Comparison of ENCODE assay signal across 34 cellular contexts in the genomic region with DNA sequence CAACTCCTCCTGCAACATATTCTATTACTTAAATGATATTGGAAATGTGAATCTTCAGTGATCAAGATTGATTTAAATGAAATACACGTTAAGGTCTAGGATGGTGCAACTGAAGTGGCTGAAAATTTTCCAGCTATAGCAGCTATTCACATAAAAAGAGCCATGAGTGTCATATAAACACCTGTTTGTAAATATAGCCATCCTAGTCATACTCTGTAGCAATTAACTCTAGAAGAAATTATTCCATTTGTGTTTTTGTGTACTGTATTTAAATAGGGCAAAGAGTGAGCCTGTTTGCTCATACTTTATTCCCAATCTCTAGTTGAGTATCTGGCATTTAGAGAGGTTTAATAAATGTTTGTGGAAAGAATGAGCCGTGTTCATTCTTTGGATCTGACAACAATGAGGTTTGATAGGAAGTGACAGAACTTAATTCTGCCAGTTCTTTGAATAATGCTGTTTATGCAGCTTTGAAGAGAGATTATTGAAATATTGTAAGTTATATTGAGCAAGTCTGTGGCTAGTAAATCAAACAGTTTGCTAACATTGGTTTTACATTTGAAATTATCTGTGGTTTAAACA.
"Had no signal": no experiment of that assay in that cellular context is flagged by ENCODE, and none has a peak within 500 bp of the region (broad histone marks: within the 10 kb centered on the region; RNA-seq: fewer than 3 reads in every experiment).

No MANE protein-coding gene starts in this region.

- H3K4me3 Mint-ChIP-seq: activated naive CD8-positive, alpha-beta T cell treated with anti-CD3 and anti-CD28 coated beads, Interleukin-2, amount 10 ng/mL, durations not matched to agents 7 days and 5 days; endodermal cell; nephron progenitor cell; stimulated activated naive CD8-positive, alpha-beta T cell treated with anti-CD3 and anti-CD28 coated beads, Interleukin-15, Interleukin-2, amounts not matched to agents 100 ng/mL and 50 ng/mL, for 24 hours; T-helper 17 cell had no signal

- H3K27me3 Mint-ChIP-seq: activated naive CD8-positive, alpha-beta T cell treated with anti-CD3 and anti-CD28 coated beads, Interleukin-2, amount 10 ng/mL, durations not matched to agents 7 days and 5 days; progenitor cell of endocrine pancreas; stimulated activated naive CD8-positive, alpha-beta T cell treated with anti-CD3 and anti-CD28 coated beads, Interleukin-15, Interleukin-2, amounts not matched to agents 100 ng/mL and 50 ng/mL, for 24 hours; T-helper 17 cell had no signal

- H3K4me1 ChIP-seq: upper lobe of left lung, vagina had no signal

- H3K9me3 Mint-ChIP-seq: activated naive CD8-positive, alpha-beta T cell treated with anti-CD3 and anti-CD28 coated beads, Interleukin-2, amount 10 ng/mL, durations not matched to agents 7 days and 5 days; endodermal cell; nephron progenitor cell; stimulated activated naive CD8-positive, alpha-beta T cell treated with anti-CD3 and anti-CD28 coated beads, Interleukin-15, Interleukin-2, amounts not matched to agents 100 ng/mL and 50 ng/mL, for 24 hours had no signal

- H3K27me3 ChIP-seq: esophagus muscularis mucosa, neutrophil, ovary, upper lobe of left lung, vagina had no signal

- ATAC-seq: activated CD4-positive, CD25-positive, alpha-beta regulatory T cell treated with anti-CD3 and anti-CD28 coated beads, Interleukin-2, amount 50 U/mL, for 24 hours; left cardiac atrium; left ventricle myocardium superior; sciatic nerve; T-helper 17 cell had no signal

- FAIRE-seq: frontal cortex had no signal

- H3K9me3 ChIP-seq: esophagus muscularis mucosa, neutrophil, ovary, upper lobe of left lung, vagina had no signal

- H3K36me3 ChIP-seq: neutrophil, ovary, upper lobe of left lung, vagina, WERI-Rb-1 had no signal

- H3K4me3 ChIP-seq: esophagus muscularis mucosa, ovary, skin epidermis, upper lobe of left lung, vagina had no signal

- H3K27ac Mint-ChIP-seq: activated naive CD8-positive, alpha-beta T cell treated with anti-CD3 and anti-CD28 coated beads, Interleukin-2, amount 10 ng/mL, durations not matched to agents 7 days and 5 days; endodermal cell; nephron progenitor cell; progenitor cell of endocrine pancreas; stimulated activated naive CD8-positive, alpha-beta T cell treated with anti-CD3 and anti-CD28 coated beads, Interleukin-15, Interleukin-2, amounts not matched to agents 100 ng/mL and 50 ng/mL, for 24 hours; T-helper 17 cell had no signal

- H3K4me1 Mint-ChIP-seq: nephron progenitor cell had no signal

- H3K27ac ChIP-seq: esophagus muscularis mucosa, neutrophil, ovary, upper lobe of left lung, vagina, WERI-Rb-1 had no signal

- DNase-seq: activated CD4-positive, alpha-beta T cell treated with anti-CD3 and anti-CD28 coated beads for 48 hours; activated CD4-positive, alpha-beta T cell treated with anti-CD3 and anti-CD28 coated beads, Interleukin-2, amount 50 U/mL, for 48 hours; activated CD8-positive, alpha-beta memory T cell treated with anti-CD3 and anti-CD28 coated beads for 24 hours; activated effector memory CD4-positive, alpha-beta T cell treated with Interleukin-2 at 50 U/mL for 16 hours; activated naive CD4-positive, alpha-beta T cell treated with Interleukin-2 at 50 U/mL for 16 hours; activated naive CD8-positive, alpha-beta T cell treated with anti-CD3 and anti-CD28 coated beads, Interleukin-2, amount 10 ng/mL, durations not matched to agents 7 days and 5 days; amniotic stem cell; caudate nucleus; cortex of kidney; endodermal cell; glutamatergic neuron; islet precursor cell; left cardiac atrium; left ventricle myocardium superior; mammary epithelial cell; nephron progenitor cell; ovary; retina; stimulated activated CD4-positive, alpha-beta T cell treated with anti-CD3 and anti-CD28 coated beads, Interleukin-12 subunit alpha, Interleukin-12 subunit beta, amount 100 ng/mL, for 4 hours; stimulated activated CD4-positive, alpha-beta T cell treated with anti-CD3 and anti-CD28 coated beads, Interleukin-4, amount 100 ng/mL, for 1 hour; substantia nigra; T-helper 17 cell; T1000; upper lobe of left lung; WERI-Rb-1 had no signal
